ENCODE assay signal across 8 cellular contexts in genomic region chr12:52005903-52006703, GRCh38. TPM values are rescaled to one million over a fixed set of nuclear protein-coding genes. Genes with fewer than 3 reads are reported as not detected.
DNase-seq lines count a peak whose midpoint lies in the region; ATAC-seq and TF ChIP-seq lines count a peak whose summit lies in the region.

No MANE protein-coding gene starts in this region.

- peaks cover 6% of the 10 kb centered on the region for H3K36me3 Mint-ChIP-seq in activated naive CD4-positive, alpha-beta T cell treated with anti-CD3 and anti-CD28 coated beads for 36 hours (ENCODE audit: low read depth)
- no peaks in the 10 kb centered on the region for H3K36me3 Mint-ChIP-seq in T-helper 2 cell treated with Interferon-gamma antibody and Interleukin-4, amounts not matched to agents 5 μg/mL and 100 μg/mL, for 36 hours (ENCODE audit: low read depth)

- peaks cover 17% of the 10 kb centered on the region for H3K4me1 ChIP-seq in cardiac muscle cell (ENCODE audit: low read depth)

- CTCF ChIA-PET in activated naive CD4-positive, alpha-beta T cell treated with anti-CD3 and anti-CD28 coated beads for 36 hours (lab: Charles Lee): interaction anchor here (0.8 to 11.9 kb wide), 6 partner anchors 11 to 273 kb away, joined by 3 to 319 read pairs (median 6); no protein-coding TSS in a partner anchor

- no peak overlapping the region for H3K27ac ChIP-seq in cardiac muscle cell

- H3K4me3 Mint-ChIP-seq in activated naive CD4-positive, alpha-beta T cell treated with anti-CD3 and anti-CD28 coated beads for 36 hours: peak overlapping the region; percentile 78
- peak overlapping the region; percentile 77 for H3K4me3 Mint-ChIP-seq in T-helper 2 cell treated with Interferon-gamma antibody and Interleukin-4, amounts not matched to agents 5 μg/mL and 100 μg/mL, for 36 hours

- H3K4me1 Mint-ChIP-seq in activated naive CD4-positive, alpha-beta T cell treated with anti-CD3 and anti-CD28 coated beads for 36 hours (ENCODE audit: low read depth): peaks cover 17% of the 10 kb centered on the region
- peaks cover 10% of the 10 kb centered on the region for H3K4me1 Mint-ChIP-seq in T-helper 2 cell treated with Interferon-gamma antibody and Interleukin-4, amounts not matched to agents 5 μg/mL and 100 μg/mL, for 36 hours (ENCODE audit: low read depth)

- H3K27me3 ChIP-seq in cardiac muscle cell: peaks cover 11% of the 10 kb centered on the region

- intact Hi-C loops in activated naive CD4-positive, alpha-beta T cell treated with anti-CD3 and anti-CD28 coated beads for 36 hours (cut with micrococcal nuclease): loop anchor here (1.0 to 2.0 kb wide), 3 partner anchors 13 to 45 kb away; partner anchors contain the start of gene NR4A1
- intact Hi-C loops in posterior vena cava (cut with DNase I): loop anchor here in 1 of 2 donors (2.0 to 5.0 kb wide), 2 partner anchors 19 to 76 kb away; no protein-coding TSS in a partner anchor

- TF ChIP-seq CTCF in cardiac muscle cell (IDR thresholded peaks at IDR 0.05; ENCODE audit: low read depth, low read length): no peak

- H3K4me3 ChIP-seq in cardiac muscle cell: peak overlapping the region; percentile 57

- H3K27ac Mint-ChIP-seq in activated naive CD4-positive, alpha-beta T cell treated with anti-CD3 and anti-CD28 coated beads for 36 hours: no peak overlapping the region
- H3K27ac Mint-ChIP-seq in T-helper 2 cell treated with Interferon-gamma antibody and Interleukin-4, amounts not matched to agents 5 μg/mL and 100 μg/mL, for 36 hours: no peak overlapping the region

- DNase-seq in activated naive CD4-positive, alpha-beta T cell treated with anti-CD3 and anti-CD28 coated beads for 36 hours: no peak
- DNase-seq in activated naive CD4-positive, alpha-beta T cell treated with anti-CD3 and anti-CD28 coated beads, Interleukin-2, amount 50 U/mL, for 16 hours: no peak
- DNase-seq in T-helper 2 cell treated with Interferon-gamma antibody and Interleukin-4, amounts not matched to agents 5 μg/mL and 100 μg/mL, for 36 hours (ENCODE audit: low spot score): no peak
- DNase-seq in cardiac muscle cell (ENCODE audit: low read depth in 1 of 2, low spot score in 1 of 2) (peak; percentile 21 to 37), posterior vena cava (ENCODE audit: low spot score) (peak; percentile 90)
- DNase-seq in activated effector memory CD4-positive, alpha-beta T cell treated with Interleukin-2 at 50 U/mL for 16 hours: no peak

- no peaks in the 10 kb centered on the region for H3K9me3 Mint-ChIP-seq in activated naive CD4-positive, alpha-beta T cell treated with anti-CD3 and anti-CD28 coated beads for 36 hours
- H3K9me3 Mint-ChIP-seq in T-helper 2 cell treated with Interferon-gamma antibody and Interleukin-4, amounts not matched to agents 5 μg/mL and 100 μg/mL, for 36 hours: no peaks in the 10 kb centered on the region

- H3K36me3 ChIP-seq in cardiac muscle cell: no peaks in the 10 kb centered on the region

- H3K9me3 ChIP-seq in cardiac muscle cell (ENCODE audit: low read depth): no peaks in the 10 kb centered on the region

- H3K27me3 Mint-ChIP-seq in activated naive CD4-positive, alpha-beta T cell treated with anti-CD3 and anti-CD28 coated beads for 36 hours (ENCODE audit: low read depth): peaks cover 3% of the 10 kb centered on the region
- H3K27me3 Mint-ChIP-seq in T-helper 2 cell treated with Interferon-gamma antibody and Interleukin-4, amounts not matched to agents 5 μg/mL and 100 μg/mL, for 36 hours (ENCODE audit: low read depth): peaks cover 47% of the 10 kb centered on the region

- ATAC-seq in HG03159 (IDR thresholded peaks at IDR 0.05; ENCODE audit: unreplicated experiment): peak; percentile 75
- no peak for ATAC-seq in HG02970 (IDR thresholded peaks at IDR 0.05; ENCODE audit: low FRiP score, unreplicated experiment)

RNA-seq across cellular contexts. Expression of gene TAMALIN, which starts 0.6 kb away (rescaled TPM):
- 10 to 100 TPM; 14.7 to 14.8 TPM for total RNA-seq in activated naive CD4-positive, alpha-beta T cell treated with anti-CD3 and anti-CD28 coated beads for 36 hours
- total RNA-seq in cardiac muscle cell: 8.2 and 12.5 TPM in 2 replicates
- 8.2 and 15.0 TPM in 2 replicates for polyA plus RNA-seq in cardiac muscle cell
- 10 to 100 TPM; 38.0 to 50.6 TPM for total RNA-seq in posterior vena cava

RNA-seq across cellular contexts. Expression of gene NR4A1, which starts 45.1 kb away (rescaled TPM):
- 10 to 100 TPM; 64.2 to 64.8 TPM for total RNA-seq in activated naive CD4-positive, alpha-beta T cell treated with anti-CD3 and anti-CD28 coated beads for 36 hours
- 14.7 and 24.1 TPM in 2 replicates for total RNA-seq in cardiac muscle cell
- polyA plus RNA-seq in cardiac muscle cell: 13.7 and 23.7 TPM in 2 replicates
- total RNA-seq in posterior vena cava: 100 to 1,000 TPM; 197 to 567 TPM

RNA-seq across cellular contexts. Expression of gene ACVR1B, which starts 54.6 kb away (rescaled TPM):
- total RNA-seq in activated naive CD4-positive, alpha-beta T cell treated with anti-CD3 and anti-CD28 coated beads for 36 hours: 1 to 10 TPM; 8.7 to 9.1 TPM
- 38.1 and 46.4 TPM in 2 replicates for total RNA-seq in cardiac muscle cell
- 11.9 and 12.5 TPM in 2 replicates for polyA plus RNA-seq in cardiac muscle cell
- 10 to 100 TPM; 20.0 to 22.4 TPM for total RNA-seq in posterior vena cava

Comparison
In these comparisons a context has a peak if more than half of its experiments do, and no peak if none do; other contexts are left out.
1. DNase-seq: peak in cardiac muscle cell (2 of 2) and posterior vena cava (single experiment); none in activated naive CD4-positive, alpha-beta T cell treated with anti-CD3 and anti-CD28 coated beads for 36 hours (single experiment), activated naive CD4-positive, alpha-beta T cell treated with anti-CD3 and anti-CD28 coated beads, Interleukin-2, amount 50 U/mL, for 16 hours (single experiment), T-helper 2 cell treated with Interferon-gamma antibody and Interleukin-4, amounts not matched to agents 5 μg/mL and 100 μg/mL, for 36 hours (single experiment) and activated effector memory CD4-positive, alpha-beta T cell treated with Interleukin-2 at 50 U/mL for 16 hours (single experiment).